ENCODE assay signal across 21 cellular contexts in genomic region chr6:108435391-108435790, GRCh38.
A peak's percentile ranks its signal among the peaks of the same experiment; 100 is the strongest.
DNase-seq lines count a peak whose midpoint lies in the region; ATAC-seq and TF ChIP-seq lines count a peak whose summit lies in the region.
"Had no signal": no experiment of that assay in that cellular context is flagged by ENCODE, and none has a peak within 500 bp of the region (broad histone marks: within the 10 kb centered on the region; RNA-seq: fewer than 3 reads in every experiment).

No MANE protein-coding gene starts in this region.

- H3K36me3 Mint-ChIP-seq in MCF 10A (ENCODE audit: insufficient read depth, unreplicated experiment) (no peaks in the 10 kb centered on the region), progenitor cell of endocrine pancreas (ENCODE audit: insufficient read depth) (no peaks in the 10 kb centered on the region)
- H3K36me3 Mint-ChIP-seq: CD8-positive, alpha-beta T cell had no signal

- ATAC-seq in foreskin keratinocyte = peak; percentile 81
- ATAC-seq: CD8-positive, alpha-beta T cell; GM12878; GM23338; HCT116 had no signal

- peaks cover 21% of the 10 kb centered on the region for H3K4me1 Mint-ChIP-seq in MCF 10A (ENCODE audit: insufficient read depth, unreplicated experiment)
- no peaks in the 10 kb centered on the region for H3K4me1 Mint-ChIP-seq in progenitor cell of endocrine pancreas (ENCODE audit: low read depth)
- H3K4me1 Mint-ChIP-seq: B cell, GM23338, H9 had no signal

- H3K27ac ChIP-seq in breast epithelium (no peak overlapping the region), foreskin keratinocyte (no peak overlapping the region)
- H3K27ac ChIP-seq: 22Rv1, BLaER1, C4-2B had no signal

- H3K4me3 Mint-ChIP-seq in MCF 10A (ENCODE audit: unreplicated experiment) (no peak overlapping the region), progenitor cell of endocrine pancreas (ENCODE audit: low read depth) (no peak overlapping the region)
- H3K4me3 Mint-ChIP-seq: B cell; CD4-positive, CD25-positive, alpha-beta regulatory T cell; CD8-positive, alpha-beta T cell; GM23338; H9 had no signal

- H3K4me3 ChIP-seq in breast epithelium = no peak overlapping the region
- H3K4me3 ChIP-seq: BLaER1, GM12878, GM23338 had no signal

- H3K9me3 ChIP-seq in breast epithelium = no peaks in the 10 kb centered on the region
- H3K9me3 ChIP-seq: BLaER1, Caco-2 had no signal

- no peaks in the 10 kb centered on the region for H3K4me1 ChIP-seq in breast epithelium
- H3K4me1 ChIP-seq in foreskin keratinocyte = no peaks in the 10 kb centered on the region
- H3K4me1 ChIP-seq: BLaER1, Caco-2 had no signal

- H3K36me3 ChIP-seq in breast epithelium = no peaks in the 10 kb centered on the region
- H3K36me3 ChIP-seq: BLaER1 had no signal

- H3K27me3 Mint-ChIP-seq in MCF 10A (ENCODE audit: insufficient read depth, unreplicated experiment) (no peaks in the 10 kb centered on the region), progenitor cell of endocrine pancreas (no peaks in the 10 kb centered on the region)
- H3K27me3 Mint-ChIP-seq: B cell; CD4-positive, CD25-positive, alpha-beta regulatory T cell had no signal

- no peak for TF ChIP-seq POLR2A in breast epithelium (IDR thresholded peaks at IDR 0.05)

- H3K9me3 Mint-ChIP-seq in MCF 10A (ENCODE audit: unreplicated experiment) (no peaks in the 10 kb centered on the region), progenitor cell of endocrine pancreas (ENCODE audit: low read depth) (no peaks in the 10 kb centered on the region)
- H3K9me3 Mint-ChIP-seq: CD4-positive, CD25-positive, alpha-beta regulatory T cell; CD8-positive, alpha-beta T cell; GM23338; H9 had no signal

- H3K27me3 ChIP-seq in breast epithelium (no peaks in the 10 kb centered on the region), foreskin keratinocyte (no peaks in the 10 kb centered on the region)
- H3K27me3 ChIP-seq: BLaER1 had no signal

- H3K27ac Mint-ChIP-seq in MCF 10A (ENCODE audit: low read depth, unreplicated experiment) = no peak overlapping the region
- peak overlapping the region; percentile 17 for H3K27ac Mint-ChIP-seq in progenitor cell of endocrine pancreas
- H3K27ac Mint-ChIP-seq: B cell; CD4-positive, CD25-positive, alpha-beta regulatory T cell; CD8-positive, alpha-beta T cell; GM23338 had no signal

- peak; percentile 38 for DNase-seq in MCF 10A (ENCODE audit: unreplicated experiment)
- no peak for DNase-seq in breast epithelium (ENCODE audit: low spot score in 2 of 2)
- DNase-seq in foreskin keratinocyte = peak; percentile 54 to 79
- no peak for DNase-seq in progenitor cell of endocrine pancreas (ENCODE audit: low spot score, unreplicated experiment)
- DNase-seq in nucleus accumbens (lab: John Stamatoyannopoulos, UW) = no peak
- DNase-seq in glomerular visceral epithelial cell (ENCODE audit: extremely low spot score) = no peak
- DNase-seq in stimulated activated CD4-positive, alpha-beta T cell treated with anti-CD3 and anti-CD28 coated beads, Interleukin-4, amount 100 ng/mL, for 1 hour = no peak
- DNase-seq: Caco-2; CD4-positive, CD25-positive, alpha-beta regulatory T cell; CD8-positive, alpha-beta T cell; DMS153; EL; GDM1; H9 had no signal

- no TSS peak for BruUV-seq in MCF 10A (replicated peaks; lab: Mats Ljungman, UMichigan)

- TF ChIP-seq CTCF in MCF 10A (IDR thresholded peaks at IDR 0.05; ENCODE audit: unreplicated experiment) (no peak), breast epithelium (IDR thresholded peaks at IDR 0.05) (no peak), foreskin keratinocyte (conservative IDR thresholded peaks at IDR 0.05) (peak; percentile 3), progenitor cell of endocrine pancreas (IDR thresholded peaks at IDR 0.05; ENCODE audit: unreplicated experiment) (no peak)

- CTCF ChIA-PET in MCF 10A (lab: Yijun Ruan, JAX) = interaction anchor here (0.6 to 1.0 kb wide), 2 partner anchors 11 to 56 kb away, joined by 3 to 4 read pairs; no protein-coding TSS in a partner anchor

- POLR2A ChIA-PET in MCF 10A (lab: Yijun Ruan, JAX) = no interaction called here

- intact Hi-C loops in MCF 10A (cut with micrococcal nuclease) = no loop called here
- intact Hi-C loops in breast epithelium (cut with DNase I; ENCODE audit: low total_unique reads) = no loop called here

Comparison
In these comparisons a context has a peak if more than half of its experiments do, and no peak if none do; other contexts are left out.
1. DNase-seq: peak in MCF 10A (single experiment) and foreskin keratinocyte (2 of 2); none in breast epithelium (0 of 2), progenitor cell of endocrine pancreas (single experiment), nucleus accumbens (0 of 56), glomerular visceral epithelial cell (single experiment) and stimulated activated CD4-positive, alpha-beta T cell treated with anti-CD3 and anti-CD28 coated beads, Interleukin-4, amount 100 ng/mL, for 1 hour (single experiment).